ENCODE assay signal across 21 cellular contexts in the genomic region with DNA sequence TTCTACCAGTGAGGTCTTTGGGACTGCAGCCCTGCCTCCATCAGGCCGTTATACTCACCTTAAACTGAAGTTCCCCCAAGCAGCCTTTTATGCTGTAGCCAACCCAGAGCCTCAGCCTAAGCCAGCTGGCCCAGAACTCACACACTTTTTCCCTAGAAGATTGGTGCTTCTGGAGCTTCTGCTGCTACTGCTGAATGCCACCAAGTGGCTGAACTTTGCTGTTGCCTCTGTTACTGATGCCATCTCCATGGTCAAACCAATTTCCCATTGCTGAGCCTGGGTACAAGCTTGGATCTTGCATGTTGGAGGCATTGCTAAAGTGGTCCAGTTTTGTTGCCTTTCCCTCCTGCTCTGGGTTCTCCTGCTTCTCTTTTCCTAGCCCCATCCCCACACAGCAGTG. TPM values are rescaled to one million over a fixed set of nuclear protein-coding genes. Genes with fewer than 3 reads are reported as not detected.
DNase-seq lines count a peak whose midpoint lies in the region; ATAC-seq and TF ChIP-seq lines count a peak whose summit lies in the region.
"Had no signal": no experiment of that assay in that cellular context is flagged by ENCODE, and none has a peak within 500 bp of the region (broad histone marks: within the 10 kb centered on the region; RNA-seq: fewer than 3 reads in every experiment).

No MANE protein-coding gene starts in this region.

- 36 to 67% (median 47%) methylated on average over 1 of the region's 1 CpG for WGBS in heart left ventricle, 4 donors

- H3K27me3 ChIP-seq in AG04450 (ENCODE audit: control insufficient read depth, insufficient read depth, low read length) (peaks cover 28% of the 10 kb centered on the region), WERI-Rb-1 (ENCODE audit: insufficient read depth, low read depth, severe bottlenecking) (no peaks in the 10 kb centered on the region), heart left ventricle (peaks cover 10 to 50% (median 21%) of the 10 kb centered on the region in 9 donors)

- H3K36me3 ChIP-seq in WERI-Rb-1: no peaks in the 10 kb centered on the region
- H3K36me3 ChIP-seq in heart left ventricle: no peaks in the 10 kb centered on the region
- H3K36me3 ChIP-seq: heart right ventricle had no signal

- POLR2A ChIA-PET in AG04450 (lab: Yijun Ruan, JAX): no interaction called here

- no peak overlapping the region for H3K4me3 Mint-ChIP-seq in HFFc6
- H3K4me3 Mint-ChIP-seq: neural crest cell; T-helper 1 cell treated with Interleukin-12 subunit alpha and Interleukin-12 subunit beta and Interleukin-4 antibody, amounts not matched to agents 30 μg/mL and 1 μg/mL, for 36 hours had no signal

- no peak overlapping the region for H3K4me3 ChIP-seq in AG04450 (ENCODE audit: low read depth, low read length)
- H3K4me3 ChIP-seq in WERI-Rb-1 (ENCODE audit: low read depth, low read length): no peak overlapping the region
- H3K4me3 ChIP-seq in fibroblast of pulmonary artery (replicated peaks; ENCODE audit: low read depth, low read length): no peak overlapping the region
- H3K4me3 ChIP-seq in heart left ventricle: no peak overlapping the region
- H3K4me3 ChIP-seq: coronary artery, heart right ventricle had no signal

- peaks cover 0 to 6% (median 0%) of the 10 kb centered on the region in 12 donors for H3K4me1 ChIP-seq in heart left ventricle

- H3K36me3 Mint-ChIP-seq in HFFc6 (ENCODE audit: low read depth): no peaks in the 10 kb centered on the region

- H3K27ac ChIP-seq in AG04450 (ENCODE audit: low read depth, low read length): no peak overlapping the region
- H3K27ac ChIP-seq in WERI-Rb-1: no peak overlapping the region
- H3K27ac ChIP-seq in heart left ventricle: no peak overlapping the region
- H3K27ac ChIP-seq: coronary artery, epithelial cell of prostate, heart right ventricle had no signal

- peaks cover 7% of the 10 kb centered on the region; the same call in 1 of the 2 replicates for H3K27me3 Mint-ChIP-seq in HFFc6 (ENCODE audit: insufficient read depth)

- in situ Hi-C loops in KBM-7 (cut with MboI; ENCODE audit: low pct_unique_long_range_greater_than_20kb, low sequenced_read_pairs): no loop called here

- no peak overlapping the region for H3K27ac Mint-ChIP-seq in HFFc6
- H3K27ac Mint-ChIP-seq: activated T-helper 2 cell treated with anti-CD3 and anti-CD28 coated beads, Interferon-gamma antibody, Interleukin-2, Interleukin-4, amounts not matched to agents 10 μg/mL and 5 μg/mL and 100 μg/mL, durations not matched to agents 14 hours and 24 hours and 36 hours; T-helper 1 cell treated with Interleukin-12 subunit alpha and Interleukin-12 subunit beta and Interleukin-4 antibody, amounts not matched to agents 30 μg/mL and 1 μg/mL, for 36 hours had no signal

- no peak for TF ChIP-seq POLR2A in heart left ventricle (IDR thresholded peaks at IDR 0.05)

- H3K9me3 ChIP-seq in AG04450 (ENCODE audit: control insufficient read depth, insufficient read depth, low read length): no peaks in the 10 kb centered on the region
- no peaks in the 10 kb centered on the region for H3K9me3 ChIP-seq in WERI-Rb-1 (ENCODE audit: severe bottlenecking)
- H3K9me3 ChIP-seq in heart left ventricle: no peaks in the 10 kb centered on the region
- H3K9me3 ChIP-seq: heart right ventricle had no signal

- intact Hi-C loops in heart left ventricle (cut with DNase I): loop anchor here in 3 of 10 donors (10.0 kb wide), 3 partner anchors 225 to 355 kb away; no protein-coding TSS in a partner anchor

- no peaks in the 10 kb centered on the region for H3K9me3 Mint-ChIP-seq in HFFc6
- H3K9me3 Mint-ChIP-seq: activated T-helper 2 cell treated with anti-CD3 and anti-CD28 coated beads, Interferon-gamma antibody, Interleukin-2, Interleukin-4, amounts not matched to agents 10 μg/mL and 5 μg/mL and 100 μg/mL, durations not matched to agents 14 hours and 24 hours and 36 hours; neural crest cell; T-helper 1 cell treated with Interleukin-12 subunit alpha and Interleukin-12 subunit beta and Interleukin-4 antibody, amounts not matched to agents 30 μg/mL and 1 μg/mL, for 36 hours had no signal

- peaks cover 50% of the 10 kb centered on the region for H3K4me1 Mint-ChIP-seq in HFFc6 (ENCODE audit: low read depth)
- H3K4me1 Mint-ChIP-seq: neural crest cell had no signal

- DNase-seq in AG04450 (ENCODE audit: low read depth, low spot score): no peak
- DNase-seq in HFFc6: peak; percentile 33
- DNase-seq in WERI-Rb-1: no peak
- DNase-seq in fibroblast of pulmonary artery (ENCODE audit: low read depth): no peak
- no peak for DNase-seq in heart left ventricle
- DNase-seq in KBM-7: no peak
- DNase-seq in T1000 (lab: John Stamatoyannopoulos, UW): no peak
- DNase-seq: Calu3; heart right ventricle; kidney; NCI-H1092; NK-92 treated with Interleukin-12 subunit alpha and Interleukin-12 subunit beta, amount 100 ng/mL, for 24 hours; Right ventricle myocardium superior; stimulated activated naive CD8-positive, alpha-beta T cell treated with anti-CD3 and anti-CD28 coated beads, Interleukin-15, Interleukin-2, amounts not matched to agents 100 U/mL and 50 U/mL, for 24 hours had no signal

- TF ChIP-seq CTCF in AG04450 (IDR thresholded peaks at IDR 0.05; ENCODE audit: low read depth, low read length) (peak; percentile 25; the same call in 1 of the 2 replicates), HFFc6 (IDR thresholded peaks at IDR 0.05) (peak; percentile 63), WERI-Rb-1 (IDR thresholded peaks at IDR 0.05; ENCODE audit: low read depth, low read length) (peak; percentile 46), fibroblast of pulmonary artery (IDR thresholded peaks at IDR 0.05; ENCODE audit: low read length, missing control alignments) (peak; percentile 36), heart left ventricle (IDR thresholded peaks at IDR 0.05) (no peak)

- CTCF ChIA-PET in AG04450 (lab: Charles Lee): interaction anchor here (1.1 to 2.0 kb wide), 3 partner anchors 12 to 357 kb away, joined by 3 to 9 read pairs (median 4); no protein-coding TSS in a partner anchor

- ATAC-seq in GM18498 (IDR thresholded peaks at IDR 0.05; ENCODE audit: unreplicated experiment) (no peak), heart left ventricle (no peak)
- ATAC-seq: heart right ventricle; stimulated activated naive CD8-positive, alpha-beta T cell treated with anti-CD3 and anti-CD28 coated beads, Interleukin-15, Interleukin-2, amounts not matched to agents 100 U/mL and 50 U/mL, for 24 hours had no signal

RNA-seq across cellular contexts. Expression of a gene that starts 15.0 kb away (rescaled TPM):
- polyA plus RNA-seq in AG04450 (2011; rRNA removed) (0.42 and 0.69 TPM in 2 replicates), heart left ventricle (1 to 10 TPM; 1.7 to 2.1 TPM)
- polyA minus RNA-seq in AG04450 (2011; rRNA and poly(A)+ RNA removed): 0.65 and 1.1 TPM in 2 replicates
- total RNA-seq in HFFc6 (2021; fragmentation: NEBNext Ultra II Directional; extraction: Animal tissue kit (Norgen Biotek cat#: 25700)): 10 to 100 TPM; 19.0 to 23.8 (median 20.3) TPM
- 10 to 100 TPM in 1 of 9 donors, 1 to 10 TPM in 8; 1.3 to 14.9 (median 3.8) TPM for total RNA-seq in heart left ventricle
- total RNA-seq: activated CD8-positive, alpha-beta memory T cell treated with anti-CD3 and anti-CD28 coated beads for 36 hours; activated T-helper 2 cell treated with anti-CD3 and anti-CD28 coated beads, Interferon-gamma antibody, Interleukin-2, Interleukin-4, amounts not matched to agents 10 μg/mL and 5 μg/mL and 100 μg/mL, durations not matched to agents 14 hours and 24 hours and 36 hours had no signal

Comparison
In these comparisons a context has a peak if more than half of its experiments do, and no peak if none do; other contexts are left out.
1. CTCF ChIP-seq: peak in AG04450 (single experiment), HFFc6 (single experiment), WERI-Rb-1 (single experiment) and fibroblast of pulmonary artery (single experiment); none in heart left ventricle (0 of 12).